In genomic region chr15:39922450-39923092, GRCh38 we compare ENCODE assay signal across 10 cellular contexts. TPM values are rescaled to one million over a fixed set of nuclear protein-coding genes. Genes with fewer than 3 reads are reported as not detected.
DNase-seq lines count a peak whose midpoint lies in the region; ATAC-seq, FAIRE-seq and TF ChIP-seq lines count a peak whose summit lies in the region.
"Had no signal": no experiment of that assay in that cellular context is flagged by ENCODE, and none has a peak within 500 bp of the region (broad histone marks: within the 10 kb centered on the region; RNA-seq: fewer than 3 reads in every experiment).

No MANE protein-coding gene starts in this region.

- H4K91ac ChIP-seq in H1 (replicated peaks; ENCODE audit: insufficient read length, low read length) = peak overlapping the region; percentile 8

- H3K36me3 ChIP-seq in H1 (ENCODE audit: control insufficient read depth in 2 of 4, insufficient read depth in 4 of 4, low read length in 3 of 4) (no peaks in the 10 kb centered on the region; a peak in 1 of 8 replicates), pancreas (no peaks in the 10 kb centered on the region)

- intact Hi-C loops in posterior cingulate gyrus (cut with DNase I) = no loop called here
- intact Hi-C loops in pancreas (cut with DNase I) = no loop called here

- H3K4me3 ChIP-seq in H1 (ENCODE audit: extremely low read depth in 1 of 4, insufficient read depth in 2 of 4, low read depth in 3 of 4, low read length in 4 of 4) = no peak overlapping the region
- H3K4me3 ChIP-seq in pancreas = no peak overlapping the region

- H3K23ac ChIP-seq in H1 (ENCODE audit: insufficient read length) = no peak overlapping the region

- H4K5ac ChIP-seq in H1 (ENCODE audit: insufficient read length, low read depth, low read length) = no peak overlapping the region

- no peak overlapping the region for H3K4me2 ChIP-seq in H1 (ENCODE audit: insufficient read depth in 1 of 2, low read depth in 2 of 2, low read length in 2 of 2)

- H4K8ac ChIP-seq in H1 (ENCODE audit: extremely low read depth, insufficient read depth, low read length) = peak overlapping the region; percentile 74; the same call in 1 of the 2 replicates

- H2BK12ac ChIP-seq in H1 (ENCODE audit: low read depth, low read length) = peak overlapping the region; percentile 71; the same call in 1 of the 2 replicates

- H3K4me1 ChIP-seq in H1 (replicated peaks in 1 of 4; ENCODE audit: control insufficient read depth in 3 of 4, insufficient read depth in 4 of 4, low read length in 3 of 4) = peaks cover 5 to 15% (median 8%) of the 10 kb centered on the region in 4 experiments; a peak in 6 of 7 replicates
- peaks cover 6 to 9% (median 8%) of the 10 kb centered on the region in 3 donors for H3K4me1 ChIP-seq in pancreas

- H3K18ac ChIP-seq in H1 (ENCODE audit: extremely low read depth, low read length) = peak overlapping the region; percentile 34; the same call in 1 of the 2 replicates

- peaks cover 6 to 31% of the 10 kb centered on the region in 2 experiments; a peak in 3 of 4 replicates for H3K79me2 ChIP-seq in H1 (ENCODE audit: control insufficient read depth in 1 of 2, insufficient read depth in 2 of 2, low read length in 2 of 2)

- peak overlapping the region; percentile 93 for H2BK20ac ChIP-seq in H1 (ENCODE audit: low read length)

- CTCF ChIA-PET in H1 (lab: Charles Lee; ENCODE audit: partially characterized antibody) = interaction anchor here (0.6 to 4.2 kb wide), 7 partner anchors 9 to 134 kb away, joined by 3 to 20 read pairs (median 3); no protein-coding TSS in a partner anchor

- no peak for DNase-seq in GM12891 (ENCODE audit: insufficient read length, low spot score)
- peak; percentile 7 for DNase-seq in NCI-H2227 treated with DMSO at 0.1 percent for 48 hours (lab: John Stamatoyannopoulos, UW)
- no peak for DNase-seq in H1 (ENCODE audit: low read depth in 1 of 2, low spot score in 2 of 2)
- peak in 6 of 10 donors; percentile 11 to 88 (median 30) for DNase-seq in posterior cingulate gyrus
- no peak for DNase-seq in putamen (ENCODE audit: low spot score)
- DNase-seq in pancreas = no peak
- DNase-seq: activated CD4-positive, alpha-beta T cell treated with anti-CD3 and anti-CD28 coated beads, Interleukin-2, amount 10 ng/mL, durations not matched to agents 7 days and 5 days; activated T-cell treated with anti-CD3 and anti-CD28 coated beads, Interleukin-2, amount 50 U/mL, for 48 hours; CD4-positive, CD25-positive, alpha-beta regulatory T cell had no signal

- POLR2A ChIA-PET in H1 (lab: Charles Lee; ENCODE audit: partially characterized antibody) = interaction anchor here (0.8 to 5.3 kb wide), 10 partner anchors 9 to 135 kb away, joined by 3 to 23 read pairs (median 4); partner anchors contain the start of gene EIF2AK4

- TF ChIP-seq CTCF in H1 (IDR thresholded peaks at IDR 0.05; ENCODE audit: control extremely low read depth in 1 of 3, insufficient read depth in 1 of 3, low read depth in 1 of 3, low read length in 3 of 3) (no peak), pancreas (IDR thresholded peaks at IDR 0.05) (no peak)

- 78% methylated on average over 4 of the region's 4 CpGs; no CpG with 5 or more reads in 1 of the 2 experiments for WGBS in H1 (ENCODE audit: extremely low coverage in 1 of 2, insufficient coverage in 1 of 2, insufficient read length in 1 of 2, insufficient replicate concordance in 2 of 2, low coverage in 1 of 2, low lambda C conversion rate in 2 of 2, missing lambda C conversion rate in 1 of 2), 2 experiments
- WGBS in pancreas, 2 donors = 57 to 58% methylated on average over 4 of the region's 4 CpGs

- no peak for TF ChIP-seq POLR2A in GM12891 (IDR thresholded peaks at IDR 0.05; ENCODE audit: low read depth, low read length)
- no peak for TF ChIP-seq POLR2A in H1 (IDR thresholded peaks at IDR 0.05; ENCODE audit: control extremely low read depth in 1 of 2, low read depth in 2 of 2, low read length in 2 of 2)

- no peak overlapping the region for H3K4ac ChIP-seq in H1 (replicated peaks; ENCODE audit: insufficient read length, low read depth, low read length)

- H3K27ac ChIP-seq in H1 (ENCODE audit: low read depth, low read length) (no peak overlapping the region), pancreas (no peak overlapping the region)

- H2BK5ac ChIP-seq in H1 (ENCODE audit: low read depth, low read length) = 0 out of 2 replicates have a peak overlapping the region, but pooled peaks have one; percentile 21

- H3K56ac ChIP-seq in H1 (replicated peaks; ENCODE audit: insufficient read length, low read depth, low read length) = no peak overlapping the region

- peaks cover 7% of the 10 kb centered on the region for H3K23me2 ChIP-seq in H1 (ENCODE audit: low read depth, low read length)

- peak overlapping the region; percentile 2 for H2BK120ac ChIP-seq in H1 (replicated peaks; ENCODE audit: low read depth, low read length)

- no peaks in the 10 kb centered on the region; a peak in 1 of 4 replicates for H3K9me3 ChIP-seq in H1 (ENCODE audit: insufficient read depth in 2 of 2, low read depth in 1 of 2, low read length in 1 of 2)
- H3K9me3 ChIP-seq in pancreas = no peaks in the 10 kb centered on the region

- H2BK15ac ChIP-seq in H1 (ENCODE audit: low read length) = peak overlapping the region; percentile 82

- FAIRE-seq in GM12891 (lab: Jason Lieb, UNC) (peak; percentile 13), H1 (lab: Jason Lieb, UNC) (no peak), pancreas (lab: Jason Lieb, UNC) (no peak)

- no peak for TF ChIP-seq RAD21 in H1 (IDR thresholded peaks at IDR 0.05 in 1 of 2, conservative IDR thresholded peaks at IDR 0.05 in 1 of 2; ENCODE audit: low read depth in 2 of 2, low read length in 2 of 2)

- no peak overlapping the region for H2AK5ac ChIP-seq in H1 (ENCODE audit: low read depth, low read length)

- no peak for ATAC-seq in pancreas
- ATAC-seq in GM18867 (IDR thresholded peaks at IDR 0.05; ENCODE audit: unreplicated experiment) = no peak

- H3K14ac ChIP-seq in H1 (ENCODE audit: insufficient read length) = no peak overlapping the region

- peaks cover 6% of the 10 kb centered on the region; the same call in 1 of the 2 replicates for H3K79me1 ChIP-seq in H1 (ENCODE audit: low read depth, low read length)

- H2AFZ ChIP-seq in H1 (ENCODE audit: low read length) = peak overlapping the region; percentile 53; the same call in 1 of the 2 replicates

- H3K9ac ChIP-seq in H1 (replicated peaks in 1 of 4; ENCODE audit: extremely low read depth in 1 of 4, low read depth in 3 of 4, low read length in 3 of 4) = no peak overlapping the region; a peak in 1 of 7 replicates

- peaks cover 0 to 7% of the 10 kb centered on the region in 2 experiments for H4K20me1 ChIP-seq in H1 (replicated peaks in 1 of 2; ENCODE audit: control insufficient read depth in 1 of 2, insufficient read depth in 2 of 2, low read length in 2 of 2)

- no peaks in the 10 kb centered on the region for H3K27me3 ChIP-seq in H1 (replicated peaks in 1 of 4; ENCODE audit: control insufficient read depth in 3 of 4, extremely low read depth in 1 of 4, insufficient read depth in 3 of 4, low read length in 3 of 4)
- H3K27me3 ChIP-seq in pancreas = peaks cover 0 to 6% (median 0%) of the 10 kb centered on the region in 4 donors

- no peak for TF ChIP-seq EP300 in H1 (IDR thresholded peaks at IDR 0.05; ENCODE audit: borderline replicate concordance in 1 of 2, low read depth in 2 of 2, low read length in 2 of 2)

TF ChIP-seq in GM12891, 5 proteins besides CTCF, POLR2A, EP300 and RAD21:
- no peak for TF ChIP-seq SPI1 (IDR thresholded peaks at IDR 0.05; ENCODE audit: low read depth, low read length)
- TF ChIP-seq PAX5 (IDR thresholded peaks at IDR 0.05; ENCODE audit: insufficient read depth, low read length, severe bottlenecking) = no peak
- no peak for TF ChIP-seq TAF1 (IDR thresholded peaks at IDR 0.05; ENCODE audit: low read depth, low read length)
- no peak for TF ChIP-seq POU2F2 (IDR thresholded peaks at IDR 0.05; ENCODE audit: low read depth, low read length)
- no peak for TF ChIP-seq POLR2AphosphoS5 (IDR thresholded peaks at IDR 0.05; ENCODE audit: low read depth, low read length)

TF ChIP-seq in H1, 55 proteins besides CTCF, POLR2A, EP300 and RAD21 (continues in another document):
- no peak for TF ChIP-seq CTBP2 (IDR thresholded peaks at IDR 0.05; ENCODE audit: borderline replicate concordance, insufficient read depth, insufficient read length, low read length)
- TF ChIP-seq JUN (IDR thresholded peaks at IDR 0.05; ENCODE audit: low read depth, low read length) = no peak
- TF ChIP-seq POU5F1 (IDR thresholded peaks at IDR 0.05; ENCODE audit: low read depth, low read length) = no peak
- TF ChIP-seq RFX5 (IDR thresholded peaks at IDR 0.05; ENCODE audit: borderline replicate concordance, low read depth, low read length) = no peak
- TF ChIP-seq KDM5A (IDR thresholded peaks at IDR 0.05; ENCODE audit: low read length) = no peak
- no peak for TF ChIP-seq SP1 (IDR thresholded peaks at IDR 0.05; ENCODE audit: low read depth, low read length)
- no peak for TF ChIP-seq POLR2AphosphoS5 (IDR thresholded peaks at IDR 0.05; ENCODE audit: low read depth, low read length)
- TF ChIP-seq NANOG (IDR thresholded peaks at IDR 0.05; ENCODE audit: insufficient read depth, low read depth, low read length, poor library complexity, severe bottlenecking) = no peak

RNA-seq across cellular contexts. Expression of gene GPR176, which starts 2.5 kb away (rescaled TPM):
- polyA plus RNA-seq in GM12891 (2012; ENCODE audit: low read depth, missing spikeins) = 0.19 TPM
- total RNA-seq in H1 (2021; fragmentation: NEBNext Ultra II Directional; extraction: Animal tissue kit (Norgen Biotek cat#: 25700)) = 190 and 198 TPM in 2 replicates
- polyA plus RNA-seq in H1 (2011; rRNA removed) (281 and 318 TPM in 2 replicates), pancreas (1 to 10 TPM; 1.0 to 1.1 TPM)
- polyA plus RNA-seq in H1 (2011; cell fraction: cytosol; rRNA removed) = 189 TPM
- polyA plus RNA-seq in H1 (2011; cell fraction: nucleus; rRNA removed) = 347 TPM
- 147 to 191 TPM (median 166 TPM) in 4 replicates for polyA plus RNA-seq in H1 (2012, experiment 1 of 2)
- 130 TPM for polyA plus RNA-seq in H1 (2012, experiment 2 of 2)
- 98.7 TPM for polyA plus RNA-seq in H1 (2013, experiment 1 of 2)
- 108 TPM for polyA plus RNA-seq in H1 (2013, experiment 2 of 2)
- 732 and 803 TPM in 2 replicates for polyA minus RNA-seq in H1 (2011; rRNA and poly(A)+ RNA removed)
- 146 TPM for polyA minus RNA-seq in H1 (2011; cell fraction: cytosol; rRNA and poly(A)+ RNA removed)
- 175 TPM for polyA minus RNA-seq in H1 (2011; cell fraction: nucleus; rRNA and poly(A)+ RNA removed)
- total RNA-seq in pancreas = 1 to 10 TPM in 2 of 6 donors, under 1 TPM in 4; 0.16 to 6.8 (median 0.60) TPM
- total RNA-seq: activated CD4-positive, alpha-beta T cell treated with anti-CD3 and anti-CD28 coated beads, Interleukin-2, amount 10 ng/mL, durations not matched to agents 7 days and 5 days; CD4-positive, CD25-positive, alpha-beta regulatory T cell had no signal
- polyA plus RNA-seq: CD4-positive, CD25-positive, alpha-beta regulatory T cell had no signal

RNA-seq across cellular contexts. Expression of gene EIF2AK4, which starts 11.3 kb away (rescaled TPM):
- polyA plus RNA-seq in GM12891 (2012; ENCODE audit: low read depth, missing spikeins) = 20.6 TPM
- total RNA-seq in H1 (2021; fragmentation: NEBNext Ultra II Directional; extraction: Animal tissue kit (Norgen Biotek cat#: 25700)) = 96.9 and 105 TPM in 2 replicates
- 61.0 and 67.9 TPM in 2 replicates for polyA plus RNA-seq in H1 (2011; rRNA removed)
- polyA plus RNA-seq in H1 (2011; cell fraction: cytosol; rRNA removed) = 83.0 TPM
- 87.0 TPM for polyA plus RNA-seq in H1 (2011; cell fraction: nucleus; rRNA removed)
- polyA plus RNA-seq in H1 (2012, experiment 1 of 2) = 60.3 to 83.0 TPM (median 69.7 TPM) in 4 replicates
- 12.0 TPM for polyA plus RNA-seq in H1 (2012, experiment 2 of 2)
- polyA plus RNA-seq in H1 (2013, experiment 1 of 2) = 116 TPM
- 128 TPM for polyA plus RNA-seq in H1 (2013, experiment 2 of 2)
- polyA minus RNA-seq in H1 (2011; rRNA and poly(A)+ RNA removed) = 169 TPM in 2 replicates
- polyA minus RNA-seq in H1 (2011; cell fraction: cytosol; rRNA and poly(A)+ RNA removed) = 67.4 TPM
- 162 TPM for polyA minus RNA-seq in H1 (2011; cell fraction: nucleus; rRNA and poly(A)+ RNA removed)
- 10 to 100 TPM in 5 of 6 donors, 1 to 10 TPM in 1; 9.9 to 19.7 (median 11.7) TPM for total RNA-seq in pancreas
- 10 to 100 TPM; 23.2 to 31.1 TPM for polyA plus RNA-seq in pancreas

Comparison
In these comparisons a context has a peak if more than half of its experiments do, and no peak if none do; other contexts are left out.
1. DNase-seq: peak in NCI-H2227 treated with DMSO at 0.1 percent for 48 hours (single experiment) and posterior cingulate gyrus (6 of 10); none in GM12891 (single experiment), H1 (0 of 2), putamen (single experiment) and pancreas (0 of 6).
2. RNA of gene GPR176, which starts 2.5 kb away (total RNA-seq): 190 to 198 TPM in H1; 0.16 to 6.8 TPM in pancreas; every median in the first group is over 10 times any median in the second.